19 cellular contexts compared by ENCODE assay signal in genomic region chr9:13948037-13948436, GRCh38.
"Had no signal": no experiment of that assay in that cellular context is flagged by ENCODE, and none has a peak within 500 bp of the region (broad histone marks: within the 10 kb centered on the region; RNA-seq: fewer than 3 reads in every experiment).

No MANE protein-coding gene starts in this region.

- H3K9me3 Mint-ChIP-seq: activated B cell treated with CpG ODN at 0.5 μM for 24 hours had no signal

- ATAC-seq: activated CD8-positive, alpha-beta T cell treated with anti-CD3 and anti-CD28 coated beads, Interleukin-2, amount 10 ng/mL, durations not matched to agents 7 days and 5 days; activated naive CD4-positive, alpha-beta T cell treated with anti-CD3 and anti-CD28 coated beads, Interleukin-2, amount 50 U/mL, for 72 hours; body of pancreas had no signal

- H3K27me3 Mint-ChIP-seq: activated B cell treated with CpG ODN at 0.5 μM for 24 hours had no signal

- H3K4me1 Mint-ChIP-seq: activated B cell treated with CpG ODN at 0.5 μM for 24 hours had no signal

- H3K27ac ChIP-seq: body of pancreas, dorsolateral prefrontal cortex, tibial nerve, uterus had no signal

- DNase-seq: activated B cell treated with CpG ODN at 0.5 μM for 24 hours; activated CD4-positive, alpha-beta T cell treated with anti-CD3 and anti-CD28 coated beads for 48 hours; activated CD8-positive, alpha-beta memory T cell treated with anti-CD3 and anti-CD28 coated beads, Interleukin-2, amount 50 U/mL, for 4 hours; activated CD8-positive, alpha-beta T cell treated with anti-CD3 and anti-CD28 coated beads, Interleukin-2, amount 10 ng/mL, durations not matched to agents 7 days and 5 days; activated effector memory CD4-positive, alpha-beta T cell treated with anti-CD3 and anti-CD28 coated beads, Interleukin-2, amount 50 U/mL, for 16 hours; activated T-cell treated with anti-CD3 and anti-CD28 coated beads, Interleukin-2, amount 50 U/mL, for 48 hours; amniotic stem cell; body of pancreas; cerebellar nuclear complex; dorsolateral prefrontal cortex; foreskin fibroblast; glutamatergic neuron; hypothalamus; stimulated activated naive CD4-positive, alpha-beta T cell; substantia nigra; SW 1271; uterus had no signal

- H3K9me3 ChIP-seq: body of pancreas, tibial nerve, uterus had no signal

- H3K4me1 ChIP-seq: body of pancreas, tibial nerve, uterus had no signal

- H3K36me3 Mint-ChIP-seq: activated naive CD4-positive, alpha-beta T cell treated with anti-CD3 and anti-CD28 coated beads, Interleukin-2, amount 50 U/mL, for 72 hours had no signal

- H3K27ac Mint-ChIP-seq: activated B cell treated with CpG ODN at 0.5 μM for 24 hours; activated CD8-positive, alpha-beta T cell treated with anti-CD3 and anti-CD28 coated beads, Interleukin-2, amount 10 ng/mL, durations not matched to agents 7 days and 5 days; activated naive CD4-positive, alpha-beta T cell treated with anti-CD3 and anti-CD28 coated beads, Interleukin-2, amount 50 U/mL, for 72 hours had no signal

- H3K36me3 ChIP-seq: tibial nerve, uterus had no signal

- H3K4me3 Mint-ChIP-seq: activated B cell treated with CpG ODN at 0.5 μM for 24 hours; activated CD8-positive, alpha-beta T cell treated with anti-CD3 and anti-CD28 coated beads, Interleukin-2, amount 10 ng/mL, durations not matched to agents 7 days and 5 days had no signal

- H3K27me3 ChIP-seq: body of pancreas, dorsolateral prefrontal cortex, tibial nerve, uterus had no signal

- H3K4me3 ChIP-seq: body of pancreas, dorsolateral prefrontal cortex, tibial nerve, uterus had no signal
